ENCODE assay signal across 8 cellular contexts in the genomic region with DNA sequence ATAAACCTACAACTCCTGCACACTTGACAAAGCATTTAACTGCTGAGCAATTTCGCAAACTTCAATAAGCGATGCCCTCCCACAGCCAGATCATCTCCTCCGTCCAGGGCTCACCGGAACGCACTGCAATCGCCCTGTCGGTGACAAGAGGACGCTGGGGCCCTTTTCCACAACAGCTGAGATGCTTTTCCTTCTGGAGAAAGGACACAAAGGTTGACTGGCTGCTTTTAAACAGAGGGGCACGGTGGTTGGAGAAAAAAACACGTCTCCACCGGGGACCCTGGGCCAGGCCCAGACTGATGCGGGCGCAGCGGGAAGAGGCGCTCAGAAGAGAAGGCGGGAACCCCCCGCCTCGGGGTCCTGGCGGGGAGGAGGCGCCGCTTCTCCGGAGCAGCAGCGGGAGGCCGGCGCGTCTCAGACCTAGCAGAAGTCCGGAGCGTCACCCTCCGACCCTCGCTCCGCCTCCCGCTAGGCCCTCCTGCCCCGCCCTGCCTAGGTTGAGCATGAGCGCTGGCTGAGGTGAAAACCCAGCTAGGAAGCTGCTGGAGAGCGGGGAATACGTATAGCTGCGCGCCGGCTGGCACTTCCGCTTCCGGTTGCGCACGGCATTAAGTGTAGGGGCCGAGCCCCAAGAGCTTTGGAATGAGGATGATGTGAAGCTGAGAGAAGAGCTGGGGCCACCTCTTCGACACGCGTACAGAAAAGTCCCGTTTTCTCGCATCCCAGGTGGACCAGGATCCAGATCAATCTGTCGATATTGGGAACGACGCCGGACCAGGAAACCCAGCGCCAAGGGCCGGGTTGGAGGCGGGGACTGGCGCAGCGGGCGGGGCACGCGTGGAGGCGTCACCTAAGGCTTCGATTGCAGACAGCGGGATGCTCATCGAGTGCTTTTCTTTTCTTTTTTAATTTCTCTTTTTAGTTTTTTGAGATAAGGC. TPM values are rescaled to one million over a fixed set of nuclear protein-coding genes. Genes with fewer than 3 reads are reported as not detected.
DNase-seq lines count a peak whose midpoint lies in the region; ATAC-seq, FAIRE-seq and TF ChIP-seq lines count a peak whose summit lies in the region.

Gene ZNF846 (minus strand): TSS at position 564 of the 938 bp plus-strand sequence. CDS start 3,788 bp downstream, outside the sequence.

- DNase-seq in COR-L47 (lab: John Stamatoyannopoulos, UW), result peak; percentile 96
- DNase-seq in HTR-8/SVneo (ENCODE audit: insufficient read length, low spot score), result peak; percentile 98
- DNase-seq in NOMO-1 treated with dmso at 0.1 percent for 144 hours (lab: John Stamatoyannopoulos, UW; ENCODE audit: unreplicated experiment), result peak; percentile 97
- DNase-seq in activated CD8-positive, alpha-beta memory T cell treated with anti-CD3 and anti-CD28 coated beads, Interleukin-2, amount 50 U/mL, for 4 hours, result peak; percentile 93
- peak; percentile 98 for DNase-seq in endodermal cell
- peak; percentile 97 for DNase-seq in mesenteric fat pad (ENCODE audit: low spot score)
- DNase-seq in stimulated activated CD8-positive, alpha-beta memory T cell treated with anti-CD3 and anti-CD28 coated beads, Interleukin-15, amount 100 ng/mL, for 1 hour (ENCODE audit: low read depth), result peak; percentile 87

- peak within 1 kb of the TSS; percentile 94 for H3K4me3 ChIP-seq in endodermal cell (ENCODE audit: low read length)

- H3K9me3 ChIP-seq in endodermal cell (ENCODE audit: control insufficient read depth, low read length), result peaks cover 47% of the 10 kb centered on the region

- peak; percentile 30 for TF ChIP-seq CTCF in endodermal cell (conservative IDR thresholded peaks at IDR 0.05)

- no peaks in the 10 kb centered on the region for H3K4me1 Mint-ChIP-seq in endodermal cell

- H3K36me3 ChIP-seq in endodermal cell (ENCODE audit: control insufficient read depth, insufficient read depth, low read length), result peaks cover 16% of the 10 kb centered on the region

- peak within 1 kb of the TSS; percentile 79 for H3K9ac ChIP-seq in endodermal cell (ENCODE audit: extremely low read depth, low read length, poor library complexity, severe bottlenecking)

- peak; percentile 96 for FAIRE-seq in HTR-8/SVneo (lab: Jason Lieb, UNC)

- H3K27me3 Mint-ChIP-seq in endodermal cell (ENCODE audit: insufficient read depth), result no peaks in the 10 kb centered on the region

- peaks cover 56% of the 10 kb centered on the region for H3K9me3 Mint-ChIP-seq in endodermal cell

- WGBS in endodermal cell (ENCODE audit: insufficient coverage in 1 of 2, insufficient read length in 1 of 2), 2 experiments, result 0 to 2% methylated on average over 39 to 65 of the region's 65 CpGs

- peak within 1 kb of the TSS; percentile 84 for H3K4me3 Mint-ChIP-seq in endodermal cell

- H3K4me1 ChIP-seq in endodermal cell (ENCODE audit: control insufficient read depth, insufficient read depth, low read length), result no peaks in the 10 kb centered on the region

- peak within 1 kb of the TSS; percentile 98 for H3K27ac Mint-ChIP-seq in endodermal cell

- peak; percentile 92 for ATAC-seq in GM21360 (IDR thresholded peaks at IDR 0.05; ENCODE audit: unreplicated experiment)

- peaks cover 48% of the 10 kb centered on the region for H3K36me3 Mint-ChIP-seq in endodermal cell (ENCODE audit: low read depth)

- H3K27ac ChIP-seq in endodermal cell (ENCODE audit: low read depth, low read length), result peak within 1 kb of the TSS; percentile 93

- H3K27me3 ChIP-seq in endodermal cell (ENCODE audit: control insufficient read depth, insufficient read depth, low read length, poor library complexity, severe bottlenecking), result no peaks in the 10 kb centered on the region

RNA-seq across cellular contexts. Expression of gene ZNF846, which starts in this region (rescaled TPM):
- total RNA-seq in endodermal cell, result 10 to 100 TPM; 12.3 to 23.6 TPM
- 11.4 TPM for polyA plus RNA-seq in endodermal cell (2013, experiment 1 of 2)
- 13.0 TPM for polyA plus RNA-seq in endodermal cell (2013, experiment 2 of 2)
- total RNA-seq in mesenteric fat pad, result 8.8 TPM

Comparison
In these comparisons a context has a peak if more than half of its experiments do, and no peak if none do; other contexts are left out.
1. Peak in every context shown above with its lines: DNase-seq, ATAC-seq, H3K4me3 ChIP-seq and H3K27ac ChIP-seq.